Comparison of ENCODE assay signal across 8 cellular contexts in genomic region chr5:154039458-154039829, GRCh38. TPM values are rescaled to one million over a fixed set of nuclear protein-coding genes. Genes with fewer than 3 reads are reported as not detected.
DNase-seq lines count a peak whose midpoint lies in the region; ATAC-seq and TF ChIP-seq lines count a peak whose summit lies in the region.

No MANE protein-coding gene starts in this region.

- H3K4me3 Mint-ChIP-seq in activated T-helper 2 cell treated with anti-CD3 and anti-CD28 coated beads, Interferon-gamma antibody, Interleukin-2, Interleukin-4, amounts not matched to agents 10 μg/mL and 5 μg/mL and 100 μg/mL, durations not matched to agents 14 hours and 24 hours and 36 hours (ENCODE audit: low read depth), result peak overlapping the region; percentile 98

- H3K27ac ChIP-seq in stomach, result peak overlapping the region in 4 of 5 donors; percentile 90 to 91 (median 90)

- TF ChIP-seq POLR2A in stomach (IDR thresholded peaks at IDR 0.05), result no peak

- DNase-seq in NCI-H82 (lab: John Stamatoyannopoulos, UW) (peak; percentile 39), NCI-H82 treated with DMSO at 0.1 percent for 48 hours (lab: John Stamatoyannopoulos, UW; ENCODE audit: unreplicated experiment) (no peak), stomach (no peak), NCI-H748 treated with DMSO at 0.1 percent for 48 hours (lab: John Stamatoyannopoulos, UW) (no peak)
- DNase-seq in activated T-helper 2 cell treated with anti-CD3 and anti-CD28 coated beads, Interferon-gamma antibody, Interleukin-2, Interleukin-4, amounts not matched to agents 10 μg/mL and 5 μg/mL and 100 μg/mL, durations not matched to agents 14 hours and 24 hours and 36 hours (ENCODE audit: low spot score), result no peak

- no peak for TF ChIP-seq EP300 in stomach (IDR thresholded peaks at IDR 0.05)

- H3K9me3 ChIP-seq in iPS-18c (ENCODE audit: control insufficient read depth, insufficient read depth, low read length) (no peaks in the 10 kb centered on the region), stomach (no peaks in the 10 kb centered on the region)

- intact Hi-C loops in activated T-helper 2 cell treated with anti-CD3 and anti-CD28 coated beads, Interferon-gamma antibody, Interleukin-2, Interleukin-4, amounts not matched to agents 10 μg/mL and 5 μg/mL and 100 μg/mL, durations not matched to agents 14 hours and 24 hours and 36 hours (cut with micrococcal nuclease), result loop anchor here (2.0 to 10.0 kb wide), 2 partner anchors 33 to 815 kb away; partner anchors contain the start of genes CNOT8 and FAXDC2
- intact Hi-C loops in stomach (cut with DNase I; ENCODE audit: low total_unique reads), result no loop called here

- H3K9me3 Mint-ChIP-seq in activated T-helper 2 cell treated with anti-CD3 and anti-CD28 coated beads, Interferon-gamma antibody, Interleukin-2, Interleukin-4, amounts not matched to agents 10 μg/mL and 5 μg/mL and 100 μg/mL, durations not matched to agents 14 hours and 24 hours and 36 hours, result no peaks in the 10 kb centered on the region

- peak overlapping the region; percentile 94 for H3K27ac Mint-ChIP-seq in activated T-helper 2 cell treated with anti-CD3 and anti-CD28 coated beads, Interferon-gamma antibody, Interleukin-2, Interleukin-4, amounts not matched to agents 10 μg/mL and 5 μg/mL and 100 μg/mL, durations not matched to agents 14 hours and 24 hours and 36 hours

- peaks cover 14% of the 10 kb centered on the region for H3K36me3 Mint-ChIP-seq in activated T-helper 2 cell treated with anti-CD3 and anti-CD28 coated beads, Interferon-gamma antibody, Interleukin-2, Interleukin-4, amounts not matched to agents 10 μg/mL and 5 μg/mL and 100 μg/mL, durations not matched to agents 14 hours and 24 hours and 36 hours (ENCODE audit: low read depth)

- no peak for TF ChIP-seq CTCF in stomach (IDR thresholded peaks at IDR 0.05)

- no peaks in the 10 kb centered on the region for H3K27me3 Mint-ChIP-seq in activated T-helper 2 cell treated with anti-CD3 and anti-CD28 coated beads, Interferon-gamma antibody, Interleukin-2, Interleukin-4, amounts not matched to agents 10 μg/mL and 5 μg/mL and 100 μg/mL, durations not matched to agents 14 hours and 24 hours and 36 hours (ENCODE audit: low read depth)

- WGBS in stomach, 5 donors, result 33 to 49% (median 40%) methylated on average over 1 of the region's 1 CpG

- peak overlapping the region; percentile 86 for H3K4me3 ChIP-seq in iPS-18c (ENCODE audit: insufficient read depth, low read depth, low read length)
- H3K4me3 ChIP-seq in stomach, result peak overlapping the region; percentile 76 to 89 (median 79)

- H3K27me3 ChIP-seq in stomach, result no peaks in the 10 kb centered on the region

- H3K36me3 ChIP-seq in stomach, result no peaks in the 10 kb centered on the region

- ATAC-seq in GM19324 (IDR thresholded peaks at IDR 0.05; ENCODE audit: low FRiP score, unreplicated experiment) (no peak), HG03039 (IDR thresholded peaks at IDR 0.05; ENCODE audit: unreplicated experiment) (no peak)

- H3K4me1 ChIP-seq in stomach, result peaks cover 26 to 63% (median 36%) of the 10 kb centered on the region in 4 donors

- peaks cover 40% of the 10 kb centered on the region for H3K4me1 Mint-ChIP-seq in activated T-helper 2 cell treated with anti-CD3 and anti-CD28 coated beads, Interferon-gamma antibody, Interleukin-2, Interleukin-4, amounts not matched to agents 10 μg/mL and 5 μg/mL and 100 μg/mL, durations not matched to agents 14 hours and 24 hours and 36 hours (ENCODE audit: low read depth)

RNA-seq across cellular contexts. Expression of gene MFAP3, which starts 0.7 kb away (rescaled TPM):
- 17.1 and 21.8 TPM in 2 replicates for total RNA-seq in activated T-helper 2 cell treated with anti-CD3 and anti-CD28 coated beads, Interferon-gamma antibody, Interleukin-2, Interleukin-4, amounts not matched to agents 10 μg/mL and 5 μg/mL and 100 μg/mL, durations not matched to agents 14 hours and 24 hours and 36 hours
- 10 to 100 TPM in 3 of 5 donors, under 1 TPM in 2; 0.29 to 70.7 (median 22.7) TPM for total RNA-seq in stomach
- polyA plus RNA-seq in stomach, result 1 to 10 TPM; 1.4 to 6.9 (median 4.2) TPM

RNA-seq across cellular contexts. Expression of gene FAM114A2, which starts 0.7 kb away (rescaled TPM):
- 23.6 and 31.2 TPM in 2 replicates for total RNA-seq in activated T-helper 2 cell treated with anti-CD3 and anti-CD28 coated beads, Interferon-gamma antibody, Interleukin-2, Interleukin-4, amounts not matched to agents 10 μg/mL and 5 μg/mL and 100 μg/mL, durations not matched to agents 14 hours and 24 hours and 36 hours
- 10 to 100 TPM in 3 of 5 donors, 1 to 10 TPM in 2; 4.9 to 25.9 (median 21.7) TPM for total RNA-seq in stomach
- polyA plus RNA-seq in stomach, result 10 to 100 TPM in 2 of 3 donors, 1 to 10 TPM in 1; 5.4 to 12.4 (median 10.1) TPM
